ENCODE assay signal across 1 cellular context in the genomic region with DNA sequence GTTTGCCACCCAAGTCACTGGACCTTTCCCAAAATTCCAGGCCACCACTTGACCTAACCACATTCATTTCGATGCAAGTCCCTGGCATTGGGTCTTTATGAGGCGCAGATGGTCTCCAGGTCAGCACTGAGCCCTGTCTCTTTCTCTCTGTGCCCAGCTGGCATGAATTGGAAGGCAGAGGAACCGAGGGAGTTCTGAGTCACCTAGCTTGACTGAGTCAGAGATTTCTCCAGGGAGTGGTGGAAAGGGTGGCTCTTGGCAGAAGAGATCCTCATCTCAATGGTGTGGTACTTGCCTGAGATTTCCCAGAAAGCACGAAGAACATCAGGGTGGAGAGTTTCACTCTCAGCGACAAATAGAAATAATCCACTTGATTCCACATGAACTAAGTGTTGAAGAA.
TF ChIP-seq lines count a peak whose summit lies in the region.

No MANE protein-coding gene starts in this region.

TF ChIP-seq in A549, 52 proteins besides CTCF, POLR2A, EP300 and RAD21 (continued from another document):
- TF ChIP-seq, protein P1, sequence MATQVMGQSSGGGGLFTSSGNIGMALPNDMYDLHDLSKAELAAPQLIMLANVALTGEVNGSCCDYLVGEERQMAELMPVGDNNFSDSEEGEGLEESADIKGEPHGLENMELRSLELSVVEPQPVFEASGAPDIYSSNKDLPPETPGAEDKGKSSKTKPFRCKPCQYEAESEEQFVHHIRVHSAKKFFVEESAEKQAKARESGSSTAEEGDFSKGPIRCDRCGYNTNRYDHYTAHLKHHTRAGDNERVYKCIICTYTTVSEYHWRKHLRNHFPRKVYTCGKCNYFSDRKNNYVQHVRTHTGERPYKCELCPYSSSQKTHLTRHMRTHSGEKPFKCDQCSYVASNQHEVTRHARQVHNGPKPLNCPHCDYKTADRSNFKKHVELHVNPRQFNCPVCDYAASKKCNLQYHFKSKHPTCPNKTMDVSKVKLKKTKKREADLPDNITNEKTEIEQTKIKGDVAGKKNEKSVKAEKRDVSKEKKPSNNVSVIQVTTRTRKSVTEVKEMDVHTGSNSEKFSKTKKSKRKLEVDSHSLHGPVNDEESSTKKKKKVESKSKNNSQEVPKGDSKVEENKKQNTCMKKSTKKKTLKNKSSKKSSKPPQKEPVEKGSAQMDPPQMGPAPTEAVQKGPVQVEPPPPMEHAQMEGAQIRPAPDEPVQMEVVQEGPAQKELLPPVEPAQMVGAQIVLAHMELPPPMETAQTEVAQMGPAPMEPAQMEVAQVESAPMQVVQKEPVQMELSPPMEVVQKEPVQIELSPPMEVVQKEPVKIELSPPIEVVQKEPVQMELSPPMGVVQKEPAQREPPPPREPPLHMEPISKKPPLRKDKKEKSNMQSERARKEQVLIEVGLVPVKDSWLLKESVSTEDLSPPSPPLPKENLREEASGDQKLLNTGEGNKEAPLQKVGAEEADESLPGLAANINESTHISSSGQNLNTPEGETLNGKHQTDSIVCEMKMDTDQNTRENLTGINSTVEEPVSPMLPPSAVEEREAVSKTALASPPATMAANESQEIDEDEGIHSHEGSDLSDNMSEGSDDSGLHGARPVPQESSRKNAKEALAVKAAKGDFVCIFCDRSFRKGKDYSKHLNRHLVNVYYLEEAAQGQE (IDR thresholded peaks at IDR 0.05) = no peak
